Comparison of ENCODE assay signal across 18 cellular contexts in genomic region chr10:101289541-101289940, GRCh38.
DNase-seq lines count a peak whose midpoint lies in the region; ATAC-seq, FAIRE-seq and TF ChIP-seq lines count a peak whose summit lies in the region.
"Had no signal": no experiment of that assay in that cellular context is flagged by ENCODE, and none has a peak within 500 bp of the region (broad histone marks: within the 10 kb centered on the region; RNA-seq: fewer than 3 reads in every experiment).

No MANE protein-coding gene starts in this region.

- DNase-seq in GM23338 (ENCODE audit: low spot score) (no peak), RPMI8226 (peak; percentile 69), left lung (peak in 1 of 2 donors; percentile 50), NCI-H1417 (lab: John Stamatoyannopoulos, UW) (no peak), gastrocnemius medialis (no peak), small intestine (no peak), adrenal gland (no peak)
- DNase-seq: COR-L47, NCI-H1092 treated with DMSO at 0.1 percent for 48 hours, NCI-H187, NCI-H82 had no signal

- no peak overlapping the region for H2AFZ ChIP-seq in GM23338

- intact Hi-C loops in left lung (cut with DNase I): no loop called here
- intact Hi-C loops in gastrocnemius medialis (cut with DNase I; ENCODE audit: low total_unique reads): no loop called here
- intact Hi-C loops in adrenal gland (cut with DNase I): loop anchor here in 1 of 2 donors (5.0 kb wide), 1 partner anchor 72 kb away; no protein-coding TSS in a partner anchor

- no peaks in the 10 kb centered on the region for H3K79me2 ChIP-seq in GM23338 (replicated peaks; ENCODE audit: insufficient read depth)

- H3K4me3 ChIP-seq in GM23338 (no peak overlapping the region), left lung (no peak overlapping the region), skeletal muscle tissue (ENCODE audit: low read length in 3 of 3) (no peak overlapping the region), gastrocnemius medialis (no peak overlapping the region), small intestine (ENCODE audit: low read depth in 1 of 2, low read length in 2 of 2) (no peak overlapping the region), adrenal gland (no peak overlapping the region)
- H3K4me3 ChIP-seq: SJSA1 had no signal

- H4K20me1 ChIP-seq in GM23338 (replicated peaks; ENCODE audit: insufficient read depth): no peaks in the 10 kb centered on the region; the same call in 1 of the 2 replicates

- H3K9me2 ChIP-seq in GM23338 (ENCODE audit: insufficient read depth): no peaks in the 10 kb centered on the region

- no peak for TF ChIP-seq POLR2A in gastrocnemius medialis (IDR thresholded peaks at IDR 0.05)
- no peak for TF ChIP-seq POLR2A in adrenal gland (IDR thresholded peaks at IDR 0.05)

- FAIRE-seq in small intestine (lab: Jason Lieb, UNC): no peak
- FAIRE-seq: A204.1, GM12891, HTR-8/SVneo had no signal

- TF ChIP-seq CTCF in GM23338 (conservative IDR thresholded peaks at IDR 0.05; ENCODE audit: low read depth in 2 of 2): no peak
- TF ChIP-seq CTCF in left lung (IDR thresholded peaks at IDR 0.05): no peak
- no peak for TF ChIP-seq CTCF in gastrocnemius medialis (IDR thresholded peaks at IDR 0.05 in 4 of 5, conservative IDR thresholded peaks at IDR 0.05 in 1 of 5)
- TF ChIP-seq CTCF in adrenal gland (IDR thresholded peaks at IDR 0.05): no peak

- no peak overlapping the region for H3K27ac Mint-ChIP-seq in GM23338

- H3K4me1 Mint-ChIP-seq in GM23338: peaks cover 55% of the 10 kb centered on the region

- WGBS in small intestine, 3 donors: 63 to 69% (median 65%) methylated on average over 3 of the region's 3 CpGs
- 80 to 93% (median 84%) methylated on average over 2 to 3 of the region's 3 CpGs for WGBS in adrenal gland, 4 donors

- H3K36me3 ChIP-seq in GM23338 (ENCODE audit: insufficient read depth) (no peaks in the 10 kb centered on the region), left lung (no peaks in the 10 kb centered on the region), skeletal muscle tissue (ENCODE audit: control insufficient read depth in 3 of 3, insufficient read depth in 3 of 3, low read length in 3 of 3) (no peaks in the 10 kb centered on the region), gastrocnemius medialis (no peaks in the 10 kb centered on the region), small intestine (ENCODE audit: control insufficient read depth in 2 of 2, insufficient read depth in 2 of 2, low read length in 2 of 2) (no peaks in the 10 kb centered on the region), adrenal gland (replicated peaks in 1 of 2) (no peaks in the 10 kb centered on the region)
- H3K36me3 ChIP-seq: SJSA1 had no signal

- ATAC-seq in GM23338 (no peak), left lung (peak; percentile 80), gastrocnemius medialis (no peak)
- ATAC-seq: HCT116 had no signal

- H3K9me3 ChIP-seq in left lung (no peaks in the 10 kb centered on the region), skeletal muscle tissue (ENCODE audit: control insufficient read depth in 3 of 3, low read length in 3 of 3) (no peaks in the 10 kb centered on the region), gastrocnemius medialis (no peaks in the 10 kb centered on the region), small intestine (ENCODE audit: control insufficient read depth, low read depth) (no peaks in the 10 kb centered on the region), adrenal gland (replicated peaks in 1 of 3) (no peaks in the 10 kb centered on the region)
- H3K9me3 ChIP-seq: SJSA1 had no signal

- no peaks in the 10 kb centered on the region for H3K9me3 Mint-ChIP-seq in GM23338

- H3F3A ChIP-seq in GM23338 (replicated peaks; ENCODE audit: low read depth): 0 out of 2 replicates have a peak, but pooled peaks cover 6% of the 10 kb centered on the region

- no peak overlapping the region; the same call in 2 of the 3 replicates for H3K4me3 Mint-ChIP-seq in GM23338

- H3K9ac ChIP-seq in skeletal muscle tissue (ENCODE audit: low read depth in 1 of 3, low read length in 3 of 3): no peak overlapping the region

- in situ Hi-C loops in gastrocnemius medialis (cut with MboI; ENCODE audit: low sequenced_read_pairs in 4 of 4): no loop called here

- H3K27ac ChIP-seq in GM23338 (ENCODE audit: low read depth) (no peak overlapping the region), left lung (no peak overlapping the region), skeletal muscle tissue (ENCODE audit: low read depth, low read length) (peak overlapping the region; percentile 36), gastrocnemius medialis (no peak overlapping the region), small intestine (ENCODE audit: low read depth in 1 of 2, low read length in 1 of 2) (no peak overlapping the region), adrenal gland (no peak overlapping the region)
- H3K27ac ChIP-seq: C4-2B, SJSA1 had no signal

- H3K27me3 ChIP-seq in GM23338 (ENCODE audit: insufficient read depth) (peaks cover 95% of the 10 kb centered on the region), left lung (peaks cover 64 to 100% of the 10 kb centered on the region in 2 donors), skeletal muscle tissue (ENCODE audit: control insufficient read depth in 3 of 3, insufficient read depth in 3 of 3, low read length in 3 of 3) (peaks cover 21 to 48% (median 30%) of the 10 kb centered on the region in 3 donors), gastrocnemius medialis (peaks cover 9 to 11% (median 10%) of the 10 kb centered on the region in 3 donors), small intestine (ENCODE audit: control insufficient read depth in 2 of 2, insufficient read depth in 2 of 2, low read length in 2 of 2) (peaks cover 2 to 48% of the 10 kb centered on the region in 2 donors), adrenal gland (peaks cover 30% of the 10 kb centered on the region)

- no peaks in the 10 kb centered on the region; the same call in 2 of the 3 replicates for H3K36me3 Mint-ChIP-seq in GM23338 (ENCODE audit: low read depth)

- H3K4me1 ChIP-seq in GM23338 (ENCODE audit: insufficient read depth) (peaks cover 61% of the 10 kb centered on the region), left lung (peaks cover 10 to 15% of the 10 kb centered on the region in 2 donors), skeletal muscle tissue (ENCODE audit: control insufficient read depth in 3 of 3, insufficient read depth in 3 of 3, low read length in 3 of 3) (peaks cover 3 to 21% (median 12%) of the 10 kb centered on the region in 3 donors), gastrocnemius medialis (peaks cover 0 to 5% of the 10 kb centered on the region in 2 donors), small intestine (ENCODE audit: control insufficient read depth in 2 of 2, insufficient read depth in 1 of 2, low read depth in 1 of 2, low read length in 1 of 2) (peaks cover 0 to 2% of the 10 kb centered on the region in 2 donors), adrenal gland (replicated peaks in 1 of 2) (peaks cover 9 to 12% of the 10 kb centered on the region in 2 donors)

- peaks cover 95% of the 10 kb centered on the region for H3K27me3 Mint-ChIP-seq in GM23338 (ENCODE audit: insufficient read depth, low read depth, poor library complexity)

- 0 out of 2 replicates have a peak overlapping the region, but pooled peaks have one; percentile 94 for H3K4me2 ChIP-seq in GM23338

TF ChIP-seq in GM23338, 12 proteins besides CTCF, POLR2A, EP300 and RAD21:
- TF ChIP-seq CREB1 (CRISPR knock-in tag; IDR thresholded peaks at IDR 0.05; ENCODE audit: low read depth): no peak
- no peak for TF ChIP-seq EZH2phosphoT487 (IDR thresholded peaks at IDR 0.05; ENCODE audit: unreplicated experiment)
- TF ChIP-seq, protein P1, sequence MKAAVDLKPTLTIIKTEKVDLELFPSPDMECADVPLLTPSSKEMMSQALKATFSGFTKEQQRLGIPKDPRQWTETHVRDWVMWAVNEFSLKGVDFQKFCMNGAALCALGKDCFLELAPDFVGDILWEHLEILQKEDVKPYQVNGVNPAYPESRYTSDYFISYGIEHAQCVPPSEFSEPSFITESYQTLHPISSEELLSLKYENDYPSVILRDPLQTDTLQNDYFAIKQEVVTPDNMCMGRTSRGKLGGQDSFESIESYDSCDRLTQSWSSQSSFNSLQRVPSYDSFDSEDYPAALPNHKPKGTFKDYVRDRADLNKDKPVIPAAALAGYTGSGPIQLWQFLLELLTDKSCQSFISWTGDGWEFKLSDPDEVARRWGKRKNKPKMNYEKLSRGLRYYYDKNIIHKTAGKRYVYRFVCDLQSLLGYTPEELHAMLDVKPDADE (IDR thresholded peaks at IDR 0.05): no peak
- no peak for TF ChIP-seq JUNB (IDR thresholded peaks at IDR 0.05; ENCODE audit: unreplicated experiment)
- no peak for TF ChIP-seq ZNF114 (CRISPR knock-in tag; IDR thresholded peaks at IDR 0.05)
- TF ChIP-seq, protein P2, sequence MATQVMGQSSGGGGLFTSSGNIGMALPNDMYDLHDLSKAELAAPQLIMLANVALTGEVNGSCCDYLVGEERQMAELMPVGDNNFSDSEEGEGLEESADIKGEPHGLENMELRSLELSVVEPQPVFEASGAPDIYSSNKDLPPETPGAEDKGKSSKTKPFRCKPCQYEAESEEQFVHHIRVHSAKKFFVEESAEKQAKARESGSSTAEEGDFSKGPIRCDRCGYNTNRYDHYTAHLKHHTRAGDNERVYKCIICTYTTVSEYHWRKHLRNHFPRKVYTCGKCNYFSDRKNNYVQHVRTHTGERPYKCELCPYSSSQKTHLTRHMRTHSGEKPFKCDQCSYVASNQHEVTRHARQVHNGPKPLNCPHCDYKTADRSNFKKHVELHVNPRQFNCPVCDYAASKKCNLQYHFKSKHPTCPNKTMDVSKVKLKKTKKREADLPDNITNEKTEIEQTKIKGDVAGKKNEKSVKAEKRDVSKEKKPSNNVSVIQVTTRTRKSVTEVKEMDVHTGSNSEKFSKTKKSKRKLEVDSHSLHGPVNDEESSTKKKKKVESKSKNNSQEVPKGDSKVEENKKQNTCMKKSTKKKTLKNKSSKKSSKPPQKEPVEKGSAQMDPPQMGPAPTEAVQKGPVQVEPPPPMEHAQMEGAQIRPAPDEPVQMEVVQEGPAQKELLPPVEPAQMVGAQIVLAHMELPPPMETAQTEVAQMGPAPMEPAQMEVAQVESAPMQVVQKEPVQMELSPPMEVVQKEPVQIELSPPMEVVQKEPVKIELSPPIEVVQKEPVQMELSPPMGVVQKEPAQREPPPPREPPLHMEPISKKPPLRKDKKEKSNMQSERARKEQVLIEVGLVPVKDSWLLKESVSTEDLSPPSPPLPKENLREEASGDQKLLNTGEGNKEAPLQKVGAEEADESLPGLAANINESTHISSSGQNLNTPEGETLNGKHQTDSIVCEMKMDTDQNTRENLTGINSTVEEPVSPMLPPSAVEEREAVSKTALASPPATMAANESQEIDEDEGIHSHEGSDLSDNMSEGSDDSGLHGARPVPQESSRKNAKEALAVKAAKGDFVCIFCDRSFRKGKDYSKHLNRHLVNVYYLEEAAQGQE (IDR thresholded peaks at IDR 0.05; ENCODE audit: unreplicated experiment): no peak
